In genomic region chr10:3068968-3069737, GRCh38 we compare ENCODE assay signal across 1 cellular context.
TF ChIP-seq lines count a peak whose summit lies in the region.

No MANE protein-coding gene starts in this region.

TF ChIP-seq in K562, 482 proteins besides CTCF, POLR2A, EP300 and RAD21 (continued from another document and continues in another):
- TF ChIP-seq ARID3B (CRISPR knock-in tag; IDR thresholded peaks at IDR 0.05; ENCODE audit: borderline replicate concordance): no peak
- TF ChIP-seq NFXL1 (CRISPR knock-in tag; IDR thresholded peaks at IDR 0.05): no peak
- no peak for TF ChIP-seq PHF21A (IDR thresholded peaks at IDR 0.05; ENCODE audit: borderline replicate concordance, low read depth)
- peak; percentile 71 for TF ChIP-seq ZNF407 (IDR thresholded peaks at IDR 0.05; ENCODE audit: low read depth)
- no peak for TF ChIP-seq GATAD2A (IDR thresholded peaks at IDR 0.05)
- TF ChIP-seq ZNF766 (CRISPR knock-in tag; conservative IDR thresholded peaks at IDR 0.05): no peak
- TF ChIP-seq HINFP (tag; conservative IDR thresholded peaks at IDR 0.05; ENCODE audit: low read depth): no peak
- no peak for TF ChIP-seq ZNF133 (CRISPR knock-in tag; IDR thresholded peaks at IDR 0.05)
- no peak for TF ChIP-seq ZBTB33 (CRISPR knock-in tag; IDR thresholded peaks at IDR 0.05)
- no peak for TF ChIP-seq CHD7 (IDR thresholded peaks at IDR 0.05; ENCODE audit: low read depth, low read length)
- TF ChIP-seq TEAD2 (tag; IDR thresholded peaks at IDR 0.05): no peak
- TF ChIP-seq RUNX1 (IDR thresholded peaks at IDR 0.05; ENCODE audit: low read depth): no peak
- no peak for TF ChIP-seq PHTF2 (CRISPR knock-in tag; IDR thresholded peaks at IDR 0.05)
- no peak for TF ChIP-seq GTF2F1 (IDR thresholded peaks at IDR 0.05; ENCODE audit: low read depth, low read length)
- peak; percentile 90; the same call in 1 of the 2 replicates for TF ChIP-seq ZBTB7A (IDR thresholded peaks at IDR 0.05; ENCODE audit: borderline replicate concordance, control insufficient read depth, low read depth, low read length)
- TF ChIP-seq PML (IDR thresholded peaks at IDR 0.05; ENCODE audit: low read length): no peak
- no peak for TF ChIP-seq ZNF431 (CRISPR knock-in tag; IDR thresholded peaks at IDR 0.05)
- TF ChIP-seq USF2 (CRISPR knock-in tag; IDR thresholded peaks at IDR 0.05): no peak
- TF ChIP-seq ZC3H11A (IDR thresholded peaks at IDR 0.05; ENCODE audit: low read depth, low read length): no peak
- TF ChIP-seq CXXC5 (CRISPR knock-in tag; IDR thresholded peaks at IDR 0.05): peak; percentile 16; the same call in 1 of the 2 replicates
- TF ChIP-seq SRF (CRISPR knock-in tag; IDR thresholded peaks at IDR 0.05): no peak
- no peak for TF ChIP-seq ZNF184 (CRISPR knock-in tag; IDR thresholded peaks at IDR 0.05)
- TF ChIP-seq ZBTB2 (IDR thresholded peaks at IDR 0.05): no peak
- no peak for TF ChIP-seq CBX5 (IDR thresholded peaks at IDR 0.05; ENCODE audit: borderline replicate concordance, low read depth)
- TF ChIP-seq TEAD4 (IDR thresholded peaks at IDR 0.05; ENCODE audit: low read length): no peak
- TF ChIP-seq TEAD4 (CRISPR knock-in tag; IDR thresholded peaks at IDR 0.05; ENCODE audit: borderline replicate concordance): no peak
- no peak for TF ChIP-seq PURB (CRISPR knock-in tag; IDR thresholded peaks at IDR 0.05; ENCODE audit: low read depth)
- TF ChIP-seq ETS2 (tag; IDR thresholded peaks at IDR 0.05; ENCODE audit: borderline replicate concordance, poor library complexity, severe bottlenecking): no peak
